ENCODE assay signal across 18 cellular contexts in genomic region chr10:18423058-18423637, GRCh38.
"Had no signal": no experiment of that assay in that cellular context is flagged by ENCODE, and none has a peak within 500 bp of the region (broad histone marks: within the 10 kb centered on the region; RNA-seq: fewer than 3 reads in every experiment).

No MANE protein-coding gene starts in this region.

- H3K27ac ChIP-seq: brain microvascular endothelial cell, left lung, parathyroid adenoma, stomach, testis had no signal

- FAIRE-seq: endothelial cell of umbilical vein, kidney had no signal

- H3K27me3 ChIP-seq: brain microvascular endothelial cell, left lung, stomach, testis had no signal

- H3K9me3 ChIP-seq: left lung, stomach, testis had no signal

- ATAC-seq: activated T-helper 17 cell treated with anti-CD3 and anti-CD28 coated beads, Interleukin-2, amount 50 U/mL, for 72 hours; left lung; naive thymus-derived CD8-positive, alpha-beta T cell had no signal

- H3K79me2 ChIP-seq: parathyroid adenoma had no signal

- H3K4me3 ChIP-seq: left lung, stomach, testis had no signal

- DNase-seq: activated CD4-positive, alpha-beta T cell treated with anti-CD3 and anti-CD28 coated beads, Interleukin-2, amount 50 U/mL, for 1 hour; activated CD4-positive, CD25-positive, alpha-beta regulatory T cell; activated naive CD4-positive, alpha-beta T cell treated with Interleukin-2 at 50 U/mL for 16 hours; anterior cingulate cortex; brain microvascular endothelial cell; cortex of kidney; effector CD4-positive, alpha-beta T cell; foreskin fibroblast; hippocampal formation; kidney; left lung; naive thymus-derived CD8-positive, alpha-beta T cell; stimulated activated CD4-positive, alpha-beta T cell treated with anti-CD3 and anti-CD28 coated beads, Interleukin-1b, Interleukin-23, amount 100 ng/mL, for 48 hours; stomach; testis had no signal

- H3K9ac ChIP-seq: parathyroid adenoma had no signal

- H3K36me3 ChIP-seq: brain microvascular endothelial cell, left lung, stomach had no signal

- H2AFZ ChIP-seq: parathyroid adenoma had no signal

- H3K4me1 ChIP-seq: left lung, parathyroid adenoma, stomach, testis had no signal
